ENCODE assay signal across 13 cellular contexts in the genomic region with DNA sequence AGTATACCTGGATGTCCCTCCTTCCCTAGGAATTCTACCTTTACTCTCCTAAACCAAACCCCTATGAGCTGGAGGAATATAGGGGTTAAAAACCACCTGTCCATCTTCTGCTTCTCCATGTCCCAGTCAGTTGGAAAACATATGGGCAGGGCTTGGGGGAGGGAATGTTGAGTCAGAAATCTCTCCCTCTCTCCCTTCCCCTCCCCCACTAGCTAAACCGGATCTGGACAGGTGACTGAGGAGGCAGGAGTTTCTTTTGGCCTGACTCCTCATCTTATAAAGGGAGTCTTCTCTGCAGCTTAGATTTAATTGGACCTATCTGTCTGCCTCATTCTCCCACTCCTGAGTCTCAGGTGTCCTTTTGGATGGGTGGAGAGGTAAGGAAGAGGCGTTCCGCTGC. TPM values are rescaled to one million over a fixed set of nuclear protein-coding genes. Genes with fewer than 3 reads are reported as not detected.
DNase-seq lines count a peak whose midpoint lies in the region; ATAC-seq and TF ChIP-seq lines count a peak whose summit lies in the region.
"Had no signal": no experiment of that assay in that cellular context is flagged by ENCODE, and none has a peak within 500 bp of the region (broad histone marks: within the 10 kb centered on the region; RNA-seq: fewer than 3 reads in every experiment).

No MANE protein-coding gene starts in this region.

- intact Hi-C loops in mucosa of descending colon (cut with DNase I, micrococcal nuclease): no loop called here

- peak overlapping the region; percentile 22 for H3K27ac ChIP-seq in angular gyrus (ENCODE audit: low read depth, low read length)
- H3K27ac ChIP-seq: adrenal gland, neutrophil had no signal

- H3K4me1 ChIP-seq in mucosa of descending colon (ENCODE audit: low read depth): peaks cover 28% of the 10 kb centered on the region
- H3K4me1 ChIP-seq: adrenal gland, HAP-1 had no signal

- no peaks in the 10 kb centered on the region for H3K9me3 ChIP-seq in mucosa of descending colon
- H3K9me3 ChIP-seq: adrenal gland, HAP-1, neutrophil had no signal

- H3K4me3 ChIP-seq in mucosa of descending colon: no peak overlapping the region
- H3K4me3 ChIP-seq: adrenal gland, HAP-1 had no signal

- peak; percentile 74 for DNase-seq in ELF-1 (ENCODE audit: low read depth, low spot score)
- DNase-seq in mucosa of descending colon: peak in 1 of 3 donors; percentile 79
- DNase-seq in stimulated activated CD4-positive, alpha-beta T cell treated with anti-CD3 and anti-CD28 coated beads, Interleukin-4, amount 100 ng/mL, for 4 hours: no peak
- DNase-seq: activated T-cell treated with anti-CD3 and anti-CD28 coated beads for 4 hours, adrenal gland, NCI-H1105 treated with DMSO at 0.1 percent for 48 hours, NCI-H524 treated with DMSO at 0.1 percent for 48 hours, SHP77 had no signal

- no peaks in the 10 kb centered on the region for H3K36me3 ChIP-seq in mucosa of descending colon (ENCODE audit: low read depth)
- H3K36me3 ChIP-seq: adrenal gland, HAP-1, neutrophil had no signal

- TF ChIP-seq CTCF in mucosa of descending colon (IDR thresholded peaks at IDR 0.05): no peak

- ATAC-seq in mucosa of descending colon: peak; percentile 19
- no peak for ATAC-seq in GM18870 (IDR thresholded peaks at IDR 0.05; ENCODE audit: unreplicated experiment)
- ATAC-seq in HG03469 (IDR thresholded peaks at IDR 0.05; ENCODE audit: unreplicated experiment): no peak

RNA-seq across cellular contexts. Expression of gene ERBB3, which starts 6.1 kb away (rescaled TPM):
- 100 to 1,000 TPM; 136 to 423 (median 212) TPM for total RNA-seq in mucosa of descending colon

RNA-seq across cellular contexts. Expression of gene PA2G4, which starts 18.3 kb away (rescaled TPM):
- total RNA-seq in mucosa of descending colon: 10 to 100 TPM; 61.7 to 94.9 (median 90.3) TPM

RNA-seq across cellular contexts. Expression of gene RPL41, which starts 30.3 kb away (rescaled TPM):
- 1,000 to 10,000 TPM; 2,763 to 3,198 (median 3,152) TPM for total RNA-seq in mucosa of descending colon

RNA-seq across cellular contexts. Expression of gene ZC3H10, which starts 32.0 kb away (rescaled TPM):
- total RNA-seq in mucosa of descending colon: 10 to 100 TPM in 1 of 3 donors, 1 to 10 TPM in 2; 5.0 to 11.8 (median 5.4) TPM

RNA-seq across cellular contexts. Expression of gene ESYT1, which starts 42.0 kb away (rescaled TPM):
- total RNA-seq in mucosa of descending colon: 10 to 100 TPM; 44.9 to 75.7 (median 52.0) TPM
